8 cellular contexts compared by ENCODE assay signal in genomic region chr2:10448646-10449480, GRCh38. TPM values are rescaled to one million over a fixed set of nuclear protein-coding genes. Genes with fewer than 3 reads are reported as not detected.
DNase-seq lines count a peak whose midpoint lies in the region; ATAC-seq and TF ChIP-seq lines count a peak whose summit lies in the region.

No MANE protein-coding gene starts in this region.

- peak; percentile 66 for ATAC-seq in HG03354 (IDR thresholded peaks at IDR 0.05; ENCODE audit: poor library complexity, severe bottlenecking, unreplicated experiment)

- H3K36me3 Mint-ChIP-seq in activated CD4-positive, alpha-beta T cell treated with anti-CD3 and anti-CD28 coated beads, Interleukin-2, amount 10 ng/mL, durations not matched to agents 7 days and 5 days (ENCODE audit: low read depth) = peaks cover 16% of the 10 kb centered on the region

- H3K36me3 ChIP-seq in effector memory CD4-positive, alpha-beta T cell (ENCODE audit: control insufficient read depth, insufficient read depth, low read length) = peaks cover 13% of the 10 kb centered on the region
- H3K36me3 ChIP-seq in mucosa of rectum (ENCODE audit: control insufficient read depth in 2 of 2, insufficient read depth in 2 of 2, low read length in 2 of 2) = peaks cover 11 to 13% of the 10 kb centered on the region in 2 donors

- peak overlapping the region; percentile 83 for H3K4me3 Mint-ChIP-seq in activated CD4-positive, alpha-beta T cell treated with anti-CD3 and anti-CD28 coated beads, Interleukin-2, amount 10 ng/mL, durations not matched to agents 7 days and 5 days

- peak overlapping the region; percentile 89 to 99 for H3K9ac ChIP-seq in mucosa of rectum (ENCODE audit: low read depth in 1 of 2, low read length in 2 of 2)

- no peaks in the 10 kb centered on the region for H3K9me3 Mint-ChIP-seq in activated CD4-positive, alpha-beta T cell treated with anti-CD3 and anti-CD28 coated beads, Interleukin-2, amount 10 ng/mL, durations not matched to agents 7 days and 5 days

- H3K9me3 ChIP-seq in effector memory CD4-positive, alpha-beta T cell (ENCODE audit: control insufficient read depth, low read length) = no peaks in the 10 kb centered on the region
- no peaks in the 10 kb centered on the region for H3K9me3 ChIP-seq in mucosa of rectum (ENCODE audit: control insufficient read depth in 2 of 2, low read length in 2 of 2)

- no peak for TF ChIP-seq CTCF in AG09309 (IDR thresholded peaks at IDR 0.05; ENCODE audit: control insufficient read depth, insufficient read depth, low read depth, low read length, missing control alignments)

- POLR2A ChIA-PET in activated CD4-positive, alpha-beta T cell treated with anti-CD3 and anti-CD28 coated beads, Interleukin-2, amount 10 ng/mL, durations not matched to agents 7 days and 5 days (lab: Charles Lee) = no interaction called here

- DNase-seq in AG09309 (ENCODE audit: low read depth) (peak; percentile 28), GM19238 (ENCODE audit: insufficient read length, low spot score) (peak; percentile 36), NCI-H526 treated with DMSO at 0.1 percent for 48 hours (lab: John Stamatoyannopoulos, UW) (peak; percentile 93)
- peak; percentile 94 for DNase-seq in activated CD4-positive, alpha-beta T cell treated with anti-CD3 and anti-CD28 coated beads, Interleukin-2, amount 10 ng/mL, durations not matched to agents 7 days and 5 days
- DNase-seq in effector memory CD4-positive, alpha-beta T cell = peak; percentile 39 to 92 (median 89)
- DNase-seq in stimulated activated CD8-positive, alpha-beta memory T cell treated with anti-CD3 and anti-CD28 coated beads, Interleukin-4, amount 100 ng/mL, for 4 hours (ENCODE audit: low read depth in 2 of 2, low spot score in 1 of 2) = peak; percentile 77 to 86

- no peaks in the 10 kb centered on the region for H3K27me3 ChIP-seq in effector memory CD4-positive, alpha-beta T cell (replicated peaks; ENCODE audit: control insufficient read depth, insufficient read depth, low read length, poor library complexity, severe bottlenecking)
- no peaks in the 10 kb centered on the region for H3K27me3 ChIP-seq in mucosa of rectum (ENCODE audit: control insufficient read depth in 2 of 2, insufficient read depth in 2 of 2, low read length in 2 of 2)

- peak overlapping the region; percentile 47 for H3K4me3 ChIP-seq in AG09309 (ENCODE audit: control insufficient read depth, low read depth, low read length)
- peak overlapping the region; percentile 62 for H3K4me3 ChIP-seq in effector memory CD4-positive, alpha-beta T cell (ENCODE audit: insufficient read depth, low read depth, low read length, poor library complexity, severe bottlenecking)
- peak overlapping the region; percentile 80 to 87 for H3K4me3 ChIP-seq in mucosa of rectum (ENCODE audit: low read length in 2 of 2)

- CTCF ChIA-PET in activated CD4-positive, alpha-beta T cell treated with anti-CD3 and anti-CD28 coated beads, Interleukin-2, amount 10 ng/mL, durations not matched to agents 7 days and 5 days (lab: Charles Lee) = interaction anchor here (0.6 to 6.3 kb wide), 9 partner anchors 10 to 898 kb away, joined by 3 to 55 read pairs (median 3); no protein-coding TSS in a partner anchor

- peak overlapping the region; percentile 97 for H3K27ac Mint-ChIP-seq in activated CD4-positive, alpha-beta T cell treated with anti-CD3 and anti-CD28 coated beads, Interleukin-2, amount 10 ng/mL, durations not matched to agents 7 days and 5 days

- peaks cover 23% of the 10 kb centered on the region for H3K4me1 ChIP-seq in effector memory CD4-positive, alpha-beta T cell (ENCODE audit: control insufficient read depth, insufficient read depth, low read length, poor library complexity, severe bottlenecking)
- H3K4me1 ChIP-seq in mucosa of rectum (ENCODE audit: control insufficient read depth in 2 of 2, insufficient read depth in 2 of 2, low read length in 2 of 2) = peaks cover 33 to 43% of the 10 kb centered on the region in 2 donors

- H3K27ac ChIP-seq in effector memory CD4-positive, alpha-beta T cell (ENCODE audit: insufficient read depth, low read length, poor library complexity, severe bottlenecking) = peak overlapping the region; percentile 82
- H3K27ac ChIP-seq in mucosa of rectum (ENCODE audit: low read depth in 2 of 2, low read length in 2 of 2) = peak overlapping the region; percentile 94 to 97

- H3K27me3 Mint-ChIP-seq in activated CD4-positive, alpha-beta T cell treated with anti-CD3 and anti-CD28 coated beads, Interleukin-2, amount 10 ng/mL, durations not matched to agents 7 days and 5 days = no peaks in the 10 kb centered on the region

- peaks cover 53% of the 10 kb centered on the region for H3K4me1 Mint-ChIP-seq in activated CD4-positive, alpha-beta T cell treated with anti-CD3 and anti-CD28 coated beads, Interleukin-2, amount 10 ng/mL, durations not matched to agents 7 days and 5 days

RNA-seq across cellular contexts. Expression of gene ODC1, which starts 0.7 kb away (rescaled TPM):
- total RNA-seq in activated CD4-positive, alpha-beta T cell treated with anti-CD3 and anti-CD28 coated beads, Interleukin-2, amount 10 ng/mL, durations not matched to agents 7 days and 5 days = 10 to 100 TPM; 47.1 to 50.3 TPM

Comparison
In these comparisons a context has a peak if more than half of its experiments do, and no peak if none do; other contexts are left out.
1. Peak in every context shown above with its lines: DNase-seq, ATAC-seq, H3K4me3 ChIP-seq and H3K27ac ChIP-seq.
2. DNase-seq: peak in every context shown above with its lines; median percentile 94 in activated CD4-positive, alpha-beta T cell treated with anti-CD3 and anti-CD28 coated beads, Interleukin-2, amount 10 ng/mL, durations not matched to agents 7 days and 5 days; 93 in NCI-H526 treated with DMSO at 0.1 percent for 48 hours; 89 in effector memory CD4-positive, alpha-beta T cell; 82 in stimulated activated CD8-positive, alpha-beta memory T cell treated with anti-CD3 and anti-CD28 coated beads, Interleukin-4, amount 100 ng/mL, for 4 hours; 36 in GM19238; 28 in AG09309.